12 cellular contexts compared by ENCODE assay signal in the genomic region with DNA sequence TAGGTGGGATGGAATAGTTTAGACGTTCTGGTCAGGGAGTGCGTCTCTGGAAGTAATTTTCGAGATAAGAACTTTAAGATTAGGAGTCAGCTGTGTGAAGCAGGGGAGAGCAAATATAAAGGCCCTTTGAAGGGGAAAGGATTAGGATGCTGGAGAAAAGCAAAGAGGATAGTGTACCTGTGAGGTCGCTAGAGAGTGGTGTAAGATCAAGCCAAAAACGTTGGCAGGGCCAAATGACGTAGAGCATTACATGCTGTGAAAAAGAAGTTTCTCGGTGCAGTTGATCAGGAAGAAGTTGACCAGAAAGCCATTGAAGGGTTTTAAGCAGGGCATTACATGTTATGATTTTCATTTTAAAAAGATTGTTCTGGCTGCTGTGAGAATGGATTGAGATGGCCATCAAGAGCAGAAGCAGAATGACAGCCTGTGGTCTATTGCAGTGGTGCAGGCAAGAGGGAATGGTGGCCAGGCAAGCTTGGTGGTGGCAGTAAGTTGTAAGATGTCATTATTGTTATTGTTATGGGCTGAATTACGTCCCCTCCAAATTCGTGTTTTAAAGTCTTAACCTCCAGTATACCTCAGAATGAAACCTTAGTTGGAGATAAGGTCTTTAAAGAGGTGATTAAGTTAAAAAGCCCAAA.
"Had no signal": no experiment of that assay in that cellular context is flagged by ENCODE, and none has a peak within 500 bp of the region (broad histone marks: within the 10 kb centered on the region; RNA-seq: fewer than 3 reads in every experiment).

No MANE protein-coding gene starts in this region.

- H3K27me3 ChIP-seq: hepatocyte, pancreas had no signal

- H3K79me2 ChIP-seq: hepatocyte had no signal

- DNase-seq: activated CD4-positive, alpha-beta T cell treated with anti-CD3 and anti-CD28 coated beads, Interleukin-2, amount 50 U/mL, for 48 hours; activated naive CD4-positive, alpha-beta T cell treated with anti-CD3 and anti-CD28 coated beads for 36 hours; activated T-cell treated with anti-CD3 and anti-CD28 coated beads, Interleukin-2, amount 50 U/mL, for 1 hour; islet precursor cell; mucosa of descending colon; naive thymus-derived CD4-positive, alpha-beta T cell; pancreas; stimulated activated CD4-positive, alpha-beta T cell treated with anti-CD3 and anti-CD28 coated beads, Interleukin-1b, Interleukin-23, amount 100 ng/mL, for 48 hours; stimulated activated naive CD8-positive, alpha-beta T cell treated with anti-CD3 and anti-CD28 coated beads, Interleukin-15, amount 100 ng/mL, for 72 hours had no signal

- H3K27me3 Mint-ChIP-seq: naive thymus-derived CD4-positive, alpha-beta T cell; stimulated activated naive CD8-positive, alpha-beta T cell treated with anti-CD3 and anti-CD28 coated beads, Interleukin-15, amount 100 ng/mL, for 72 hours; type B pancreatic cell had no signal

- H2AFZ ChIP-seq: hepatocyte had no signal

- H3K4me1 Mint-ChIP-seq: stimulated activated naive CD8-positive, alpha-beta T cell treated with anti-CD3 and anti-CD28 coated beads, Interleukin-15, amount 100 ng/mL, for 72 hours had no signal

- H3K27ac Mint-ChIP-seq: activated naive CD4-positive, alpha-beta T cell treated with anti-CD3 and anti-CD28 coated beads for 36 hours; activated T-helper 2 cell treated with anti-CD3 and anti-CD28 coated beads, Interferon-gamma antibody, Interleukin-2, Interleukin-4, amounts not matched to agents 10 μg/mL and 5 μg/mL and 100 μg/mL, durations not matched to agents 14 hours and 24 hours and 36 hours; naive thymus-derived CD4-positive, alpha-beta T cell; stimulated activated naive CD8-positive, alpha-beta T cell treated with anti-CD3 and anti-CD28 coated beads, Interleukin-15, amount 100 ng/mL, for 72 hours; type B pancreatic cell had no signal

- H3K9me3 ChIP-seq: pancreas had no signal

- ATAC-seq: mucosa of descending colon; naive thymus-derived CD4-positive, alpha-beta T cell; pancreas; stimulated activated naive CD8-positive, alpha-beta T cell treated with anti-CD3 and anti-CD28 coated beads, Interleukin-15, amount 100 ng/mL, for 72 hours had no signal

- H3K4me3 Mint-ChIP-seq: activated naive CD4-positive, alpha-beta T cell treated with anti-CD3 and anti-CD28 coated beads for 36 hours; naive thymus-derived CD4-positive, alpha-beta T cell; stimulated activated naive CD8-positive, alpha-beta T cell treated with anti-CD3 and anti-CD28 coated beads, Interleukin-15, amount 100 ng/mL, for 72 hours; type B pancreatic cell had no signal

- H3K36me3 ChIP-seq: pancreas had no signal

- H3K27ac ChIP-seq: hepatocyte, pancreas had no signal

- H3K9me3 Mint-ChIP-seq: activated naive CD4-positive, alpha-beta T cell treated with anti-CD3 and anti-CD28 coated beads for 36 hours; activated T-helper 2 cell treated with anti-CD3 and anti-CD28 coated beads, Interferon-gamma antibody, Interleukin-2, Interleukin-4, amounts not matched to agents 10 μg/mL and 5 μg/mL and 100 μg/mL, durations not matched to agents 14 hours and 24 hours and 36 hours; naive thymus-derived CD4-positive, alpha-beta T cell; stimulated activated naive CD8-positive, alpha-beta T cell treated with anti-CD3 and anti-CD28 coated beads, Interleukin-15, amount 100 ng/mL, for 72 hours; type B pancreatic cell had no signal

- H3K4me2 ChIP-seq: hepatocyte had no signal

- H3K36me3 Mint-ChIP-seq: naive thymus-derived CD4-positive, alpha-beta T cell; type B pancreatic cell had no signal

- H3K4me3 ChIP-seq: hepatocyte, mucosa of descending colon, pancreas had no signal
